ENCODE assay signal across 8 cellular contexts in the genomic region with DNA sequence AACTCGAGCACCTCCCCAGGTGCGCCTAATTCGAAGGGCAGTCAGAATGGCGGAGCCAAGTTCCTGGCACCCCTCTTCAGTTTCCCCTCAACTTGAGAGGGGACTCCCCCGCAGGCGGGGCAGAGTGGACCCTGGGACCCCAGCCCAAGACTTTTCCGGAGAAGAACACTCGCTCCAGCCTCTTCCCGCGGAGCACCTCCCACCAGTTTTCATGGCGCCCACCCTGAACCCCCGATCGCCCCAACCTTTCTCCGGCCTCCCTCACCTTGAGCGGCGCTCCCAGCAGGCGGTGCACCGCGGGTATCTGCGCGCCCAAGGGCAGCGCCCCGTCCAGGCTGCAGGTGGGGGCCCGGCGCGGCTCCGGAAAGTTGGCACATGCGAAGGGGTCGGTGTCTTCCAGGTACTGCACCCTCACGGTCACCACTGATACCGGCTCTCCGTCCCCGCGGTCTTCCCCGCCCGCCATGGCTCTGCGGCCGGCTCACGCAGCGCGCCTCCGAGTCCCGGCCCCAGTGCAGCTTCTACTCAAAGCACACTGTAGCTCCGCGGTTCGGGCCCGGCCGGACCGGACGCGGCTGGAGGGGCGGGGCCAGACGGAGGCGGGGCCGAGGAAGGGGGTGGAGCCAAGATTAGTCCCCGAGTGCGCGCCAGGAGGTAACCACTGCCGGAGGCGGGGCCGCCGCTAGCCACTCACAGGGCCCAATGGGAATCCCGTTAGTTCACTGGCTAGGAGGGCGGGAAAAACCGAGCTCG. TPM values are rescaled to one million over a fixed set of nuclear protein-coding genes. Genes with fewer than 3 reads are reported as not detected.
DNase-seq lines count a peak whose midpoint lies in the region; ATAC-seq and TF ChIP-seq lines count a peak whose summit lies in the region.

A gene (minus strand): TSS at position 537 of the 753 bp plus-strand sequence. CDS start 71 bp downstream, at position 466.

- peak within 1 kb of the TSS; percentile 89 for H3K4me3 ChIP-seq in suprapubic skin

- H3K27me3 Mint-ChIP-seq in activated naive CD4-positive, alpha-beta T cell treated with anti-CD3 and anti-CD28 coated beads, Interleukin-2, amount 50 U/mL, for 24 hours = no peaks in the 10 kb centered on the region

- peak within 1 kb of the TSS; percentile 85 for H3K27ac ChIP-seq in suprapubic skin

- TF ChIP-seq POLR2A in suprapubic skin (IDR thresholded peaks at IDR 0.05) = peak in 1 of 2 donors; percentile 51

- WGBS in suprapubic skin = 0% methylated on average over 8 of the region's 66 CpGs

- H3K4me1 Mint-ChIP-seq in activated naive CD4-positive, alpha-beta T cell treated with anti-CD3 and anti-CD28 coated beads, Interleukin-2, amount 50 U/mL, for 24 hours = peaks cover 50% of the 10 kb centered on the region

- no peaks in the 10 kb centered on the region for H3K36me3 Mint-ChIP-seq in activated naive CD4-positive, alpha-beta T cell treated with anti-CD3 and anti-CD28 coated beads, Interleukin-2, amount 50 U/mL, for 24 hours

- H3K27ac Mint-ChIP-seq in activated naive CD4-positive, alpha-beta T cell treated with anti-CD3 and anti-CD28 coated beads, Interleukin-2, amount 50 U/mL, for 24 hours = peak within 1 kb of the TSS; percentile 93

- TF ChIP-seq CTCF in GM10266 (IDR thresholded peaks at IDR 0.05; ENCODE audit: control insufficient read depth, insufficient read depth, low read depth, missing control alignments) = no peak
- TF ChIP-seq CTCF in suprapubic skin (IDR thresholded peaks at IDR 0.05) = no peak

- peaks cover 72% of the 10 kb centered on the region for H3K4me1 ChIP-seq in suprapubic skin

- H3K9me3 ChIP-seq in suprapubic skin = no peaks in the 10 kb centered on the region

- no peaks in the 10 kb centered on the region for H3K9me3 Mint-ChIP-seq in activated naive CD4-positive, alpha-beta T cell treated with anti-CD3 and anti-CD28 coated beads, Interleukin-2, amount 50 U/mL, for 24 hours

- peaks cover 27% of the 10 kb centered on the region for H3K27me3 ChIP-seq in suprapubic skin

- DNase-seq in GM10266 (ENCODE audit: extremely low spot score) (peak; percentile 98), NCI-H1105 (lab: John Stamatoyannopoulos, UW) (peak; percentile 52), SKM-1 (lab: John Stamatoyannopoulos, UW; ENCODE audit: unreplicated experiment) (peak; percentile 85), germinal center (ENCODE audit: low spot score) (peak; percentile 96), occipital lobe (lab: John Stamatoyannopoulos, UW) (peak; percentile 95), suprapubic skin (ENCODE audit: low spot score in 2 of 2) (peak; percentile 98 to 99)

- TF ChIP-seq EP300 in suprapubic skin (IDR thresholded peaks at IDR 0.05) = no peak

- H3K36me3 ChIP-seq in suprapubic skin = no peaks in the 10 kb centered on the region

- ATAC-seq in HG02623 (IDR thresholded peaks at IDR 0.05; ENCODE audit: unreplicated experiment) = peak; percentile 38

- peak within 1 kb of the TSS; percentile 93 for H3K4me3 Mint-ChIP-seq in activated naive CD4-positive, alpha-beta T cell treated with anti-CD3 and anti-CD28 coated beads, Interleukin-2, amount 50 U/mL, for 24 hours

RNA-seq across cellular contexts. Expression of the gene that starts here (rescaled TPM):
- total RNA-seq in occipital lobe (2.5 TPM), suprapubic skin (10 to 100 TPM in 3 of 4 donors, 1 to 10 TPM in 1; 7.7 to 28.8 (median 15.3) TPM)

Comparison
In these comparisons a context has a peak if more than half of its experiments do, and no peak if none do; other contexts are left out.
1. Peak in every context shown above with its lines: DNase-seq, ATAC-seq, H3K4me3 ChIP-seq and H3K27ac ChIP-seq.